ENCODE assay signal across 8 cellular contexts in genomic region chr2:46650556-46651001, GRCh38. TPM values are rescaled to one million over a fixed set of nuclear protein-coding genes. Genes with fewer than 3 reads are reported as not detected.
DNase-seq lines count a peak whose midpoint lies in the region; ATAC-seq, FAIRE-seq and TF ChIP-seq lines count a peak whose summit lies in the region.

No MANE protein-coding gene starts in this region.

- H3K36me3 ChIP-seq in hepatocyte (replicated peaks; ENCODE audit: insufficient read depth, low read depth) (no peaks in the 10 kb centered on the region), smooth muscle cell (ENCODE audit: low read depth) (no peaks in the 10 kb centered on the region)

- H3F3A ChIP-seq in smooth muscle cell (ENCODE audit: low read depth): peaks cover 9% of the 10 kb centered on the region

- H3K27me3 ChIP-seq in hepatocyte (no peaks in the 10 kb centered on the region), smooth muscle cell (ENCODE audit: low read depth) (no peaks in the 10 kb centered on the region)

- H3K9me2 ChIP-seq in hepatocyte (replicated peaks; ENCODE audit: insufficient read depth): no peaks in the 10 kb centered on the region

- peak; percentile 99 to 100 for TF ChIP-seq RAD21 in A549 (conservative IDR thresholded peaks at IDR 0.05 in 1 of 2, IDR thresholded peaks at IDR 0.05 in 1 of 2)

- peak; percentile 46 for FAIRE-seq in A549 (lab: Jason Lieb, UNC)
- FAIRE-seq in GM19239 (lab: Jason Lieb, UNC): peak; percentile 94

- H3K4me3 ChIP-seq in A549 (no peak overlapping the region), hepatocyte (no peak overlapping the region), smooth muscle cell (no peak overlapping the region)

- H3K9me3 ChIP-seq in A549 (no peaks in the 10 kb centered on the region), hepatocyte (ENCODE audit: low read depth) (no peaks in the 10 kb centered on the region), smooth muscle cell (replicated peaks; ENCODE audit: low read depth) (no peaks in the 10 kb centered on the region)

- no peak overlapping the region for H3K9ac ChIP-seq in smooth muscle cell (ENCODE audit: low read depth)

- 3% methylated on average over 5 of the region's 5 CpGs for WGBS in A549 (ENCODE audit: missing lambda C conversion rate)
- 15% methylated on average over 5 of the region's 5 CpGs for WGBS in hepatocyte (ENCODE audit: low lambda C conversion rate, missing lambda C conversion rate)
- WGBS in smooth muscle cell (ENCODE audit: low lambda C conversion rate): 22% methylated on average over 5 of the region's 5 CpGs

- H3K79me2 ChIP-seq in hepatocyte (no peaks in the 10 kb centered on the region), smooth muscle cell (ENCODE audit: low read depth) (no peaks in the 10 kb centered on the region)

- H2AFZ ChIP-seq in hepatocyte: no peak overlapping the region
- H2AFZ ChIP-seq in smooth muscle cell (ENCODE audit: low read depth): no peak overlapping the region

- peak; percentile 40 to 58; a peak in 3 of 6 replicates for ATAC-seq in A549
- ATAC-seq in GM21717 (IDR thresholded peaks at IDR 0.05; ENCODE audit: unreplicated experiment): no peak

- DNase-seq in A549 (ENCODE audit: low read depth in 1 of 2, low spot score in 1 of 2) (peak; percentile 57 to 93), GM19239 (ENCODE audit: insufficient read length, low spot score) (peak; percentile 40), NCI-H2029 (lab: John Stamatoyannopoulos, UW) (peak; percentile 53), T-helper 1 cell (peak; percentile 17 to 67 (median 58)), amniotic stem cell (lab: John Stamatoyannopoulos, UW) (peak; percentile 72), hepatocyte (ENCODE audit: low spot score) (peak; percentile 93), smooth muscle cell (lab: John Stamatoyannopoulos, UW; ENCODE audit: unreplicated experiment) (no peak)

- H3K4me2 ChIP-seq in A549: peak overlapping the region; percentile 75
- H3K4me2 ChIP-seq in hepatocyte: no peak overlapping the region
- H3K4me2 ChIP-seq in smooth muscle cell: no peak overlapping the region

- H4K20me1 ChIP-seq in hepatocyte (ENCODE audit: insufficient read depth, poor library complexity, severe bottlenecking) (no peaks in the 10 kb centered on the region), smooth muscle cell (ENCODE audit: low read depth) (no peaks in the 10 kb centered on the region)

- POLR2A ChIA-PET in A549 (lab: Yijun Ruan, JAX): interaction anchor here (1.2 kb wide), 1 partner anchor 16 kb away, joined by 4 read pairs; no protein-coding TSS in a partner anchor

- TF ChIP-seq CTCF in A549 (IDR thresholded peaks at IDR 0.05): peak; percentile 99
- TF ChIP-seq CTCF in hepatocyte (IDR thresholded peaks at IDR 0.05; ENCODE audit: poor library complexity): peak; percentile 91
- TF ChIP-seq CTCF in smooth muscle cell (IDR thresholded peaks at IDR 0.05; ENCODE audit: borderline replicate concordance, insufficient read depth, poor library complexity, severe bottlenecking): peak; percentile 95

- H3K27ac ChIP-seq in A549 (peak overlapping the region; percentile 94 to 97), hepatocyte (no peak overlapping the region), smooth muscle cell (ENCODE audit: low read depth) (no peak overlapping the region)

- CTCF ChIA-PET in A549 (lab: Yijun Ruan, JAX): interaction anchor here (0.6 to 10.1 kb wide), 72 partner anchors 8 to 1042 kb away, joined by 3 to 138 read pairs (median 4); no protein-coding TSS in a partner anchor

- H3K4me1 ChIP-seq in A549 (peaks cover 69% of the 10 kb centered on the region), hepatocyte (ENCODE audit: insufficient read depth) (peaks cover 22% of the 10 kb centered on the region), smooth muscle cell (ENCODE audit: low read depth) (no peaks in the 10 kb centered on the region)

- no peak for TF ChIP-seq EP300 in A549 (IDR thresholded peaks at IDR 0.05)

- no peak for TF ChIP-seq POLR2A in A549 (IDR thresholded peaks at IDR 0.05; ENCODE audit: low read length)

TF ChIP-seq in A549, 52 proteins besides CTCF, POLR2A, EP300 and RAD21:
- TF ChIP-seq SMC3 (IDR thresholded peaks at IDR 0.05) (peak; percentile 99), JUN (IDR thresholded peaks at IDR 0.05) (0 out of 5 replicates have a peak, but pooled peaks of 1 of the 2 experiments have one; percentile 23), RFX5 (IDR thresholded peaks at IDR 0.05) (no peak), FOSL2 (IDR thresholded peaks at IDR 0.05) (no peak), FOSL2 (CRISPR knock-in tag; IDR thresholded peaks at IDR 0.05) (peak; percentile 32; the same call in 1 of the 2 replicates)

RNA-seq across cellular contexts. Expression of gene CRIPT, which starts 33.6 kb away (rescaled TPM):
- polyA plus RNA-seq in A549 (2011; rRNA removed) (21.9 and 31.1 TPM in 2 replicates), A549 (2017; fragmentation: RNase III; extraction: RNeasy Plus Mini Kit Qiagen cat#74134 plus additional on column Dnase treatment) (17.1 to 21.8 TPM (median 21.7 TPM) in 3 replicates), hepatocyte (13.3 and 15.8 TPM in 2 replicates), smooth muscle cell (12.2 and 18.3 TPM in 2 replicates)
- 5.2 and 6.0 TPM in 2 replicates for polyA plus RNA-seq in A549 (2012; cell fraction: cytosol; rRNA removed)
- polyA plus RNA-seq in A549 (2012; cell fraction: nucleus; rRNA removed): 1.1 and 2.1 TPM in 2 replicates
- 8.0 and 11.7 TPM in 2 replicates for polyA minus RNA-seq in A549 (2011; rRNA and poly(A)+ RNA removed)
- total RNA-seq in hepatocyte (17.9 and 25.2 TPM in 2 replicates), smooth muscle cell (20.6 and 22.4 TPM in 2 replicates)

RNA-seq across cellular contexts. Expression of gene PIGF, which starts 33.7 kb away (rescaled TPM):
- polyA plus RNA-seq in A549 (2011; rRNA removed) (85.9 and 98.9 TPM in 2 replicates), A549 (2017; fragmentation: RNase III; extraction: RNeasy Plus Mini Kit Qiagen cat#74134 plus additional on column Dnase treatment) (53.8 to 56.2 TPM (median 54.9 TPM) in 3 replicates), hepatocyte (40.3 and 53.7 TPM in 2 replicates), smooth muscle cell (31.9 and 42.7 TPM in 2 replicates)
- 27.4 and 29.5 TPM in 2 replicates for polyA plus RNA-seq in A549 (2012; cell fraction: cytosol; rRNA removed)
- 11.5 and 16.3 TPM in 2 replicates for polyA plus RNA-seq in A549 (2012; cell fraction: nucleus; rRNA removed)
- polyA minus RNA-seq in A549 (2011; rRNA and poly(A)+ RNA removed): 24.7 and 29.7 TPM in 2 replicates
- total RNA-seq in hepatocyte (19.9 and 29.2 TPM in 2 replicates), smooth muscle cell (19.1 and 35.1 TPM in 2 replicates)

RNA-seq across cellular contexts. Expression of gene SOCS5, which starts 48.5 kb away (rescaled TPM):
- 36.3 and 37.6 TPM in 2 replicates for polyA plus RNA-seq in A549 (2011; rRNA removed)
- 10.2 and 11.9 TPM in 2 replicates for polyA plus RNA-seq in A549 (2012; cell fraction: cytosol; rRNA removed)
- 6.6 and 9.4 TPM in 2 replicates for polyA plus RNA-seq in A549 (2012; cell fraction: nucleus; rRNA removed)
- polyA plus RNA-seq in A549 (2017; fragmentation: RNase III; extraction: RNeasy Plus Mini Kit Qiagen cat#74134 plus additional on column Dnase treatment): 28.2 to 34.0 TPM (median 32.4 TPM) in 3 replicates
- 41.1 and 41.3 TPM in 2 replicates for polyA minus RNA-seq in A549 (2011; rRNA and poly(A)+ RNA removed)
- 28.8 and 31.6 TPM in 2 replicates for total RNA-seq in hepatocyte
- polyA plus RNA-seq in hepatocyte: 5.0 and 7.4 TPM in 2 replicates
- total RNA-seq in smooth muscle cell: 31.1 and 42.8 TPM in 2 replicates
- 6.2 and 8.9 TPM in 2 replicates for polyA plus RNA-seq in smooth muscle cell

Comparison
In these comparisons a context has a peak if more than half of its experiments do, and no peak if none do; other contexts are left out.
1. H3K27ac ChIP-seq: peak in A549 (2 of 2); none in hepatocyte (single experiment) and smooth muscle cell (single experiment).
2. Peak in every context shown above with its lines, with median percentiles within 50 percentile points of each other: CTCF ChIP-seq.